1 cellular context compared by ENCODE assay signal in genomic region chr3:49001155-49001554, GRCh38.
TF ChIP-seq lines count a peak whose summit lies in the region.

No MANE protein-coding gene starts in this region.

TF ChIP-seq in WTC11, 78 proteins besides CTCF, POLR2A, EP300 and RAD21 (continued from another document):
- TF ChIP-seq, protein P1, sequence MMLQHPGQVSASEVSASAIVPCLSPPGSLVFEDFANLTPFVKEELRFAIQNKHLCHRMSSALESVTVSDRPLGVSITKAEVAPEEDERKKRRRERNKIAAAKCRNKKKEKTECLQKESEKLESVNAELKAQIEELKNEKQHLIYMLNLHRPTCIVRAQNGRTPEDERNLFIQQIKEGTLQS (CRISPR knock-in tag; conservative IDR thresholded peaks at IDR 0.05), result no peak
- TF ChIP-seq, protein P2, sequence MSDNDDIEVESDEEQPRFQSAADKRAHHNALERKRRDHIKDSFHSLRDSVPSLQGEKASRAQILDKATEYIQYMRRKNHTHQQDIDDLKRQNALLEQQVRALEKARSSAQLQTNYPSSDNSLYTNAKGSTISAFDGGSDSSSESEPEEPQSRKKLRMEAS (CRISPR knock-in tag; IDR thresholded peaks at IDR 0.05), result no peak
- TF ChIP-seq TP53 (CRISPR knock-in tag; IDR thresholded peaks at IDR 0.05), result no peak
- TF ChIP-seq PRRX2 (CRISPR knock-in tag; IDR thresholded peaks at IDR 0.05), result no peak
- TF ChIP-seq E2F4 (CRISPR knock-in tag; IDR thresholded peaks at IDR 0.05; ENCODE audit: borderline replicate concordance, low read depth), result no peak
